ENCODE assay signal across 8 cellular contexts in genomic region chr9:113593682-113594281, GRCh38.
DNase-seq lines count a peak whose midpoint lies in the region; ATAC-seq and TF ChIP-seq lines count a peak whose summit lies in the region.

No MANE protein-coding gene starts in this region.

- peak overlapping the region; percentile 73 for H3K4me3 ChIP-seq in AG04449 (ENCODE audit: low read depth, low read length)
- peak overlapping the region; percentile 62 for H3K4me3 ChIP-seq in upper lobe of right lung

- CTCF ChIA-PET in AG04449 (lab: Yijun Ruan, JAX): interaction anchor here (0.9 to 25.7 kb wide), 17 partner anchors 8 to 319 kb away, joined by 3 to 1449 read pairs (median 10); partner anchors contain the start of genes C9orf43, CDC26 and POLE3

- peak overlapping the region; percentile 81 for H3K27ac ChIP-seq in upper lobe of right lung

- H3K36me3 ChIP-seq in upper lobe of right lung: peaks cover 41% of the 10 kb centered on the region

- TF ChIP-seq CTCF in AG04449 (IDR thresholded peaks at IDR 0.05; ENCODE audit: insufficient read depth, low read length, missing control alignments) (no peak), mesothelial cell of epicardium (IDR thresholded peaks at IDR 0.05; ENCODE audit: unreplicated experiment) (no peak), upper lobe of right lung (IDR thresholded peaks at IDR 0.05) (no peak)

- POLR2A ChIA-PET in AG04449 (lab: Yijun Ruan, JAX): interaction anchor here (0.6 to 2.9 kb wide), 15 partner anchors 9 to 184 kb away, joined by 3 to 27 read pairs (median 5); partner anchors contain the start of genes C9orf43 and POLE3

- ATAC-seq in GM18870 (IDR thresholded peaks at IDR 0.05; ENCODE audit: unreplicated experiment) (peak; percentile 37), HG03196 (IDR thresholded peaks at IDR 0.05; ENCODE audit: unreplicated experiment) (peak; percentile 78), esophagus mucosa (peak; percentile 80), upper lobe of right lung (peak; percentile 79)

- H3K4me3 Mint-ChIP-seq in mesothelial cell of epicardium: peak overlapping the region; percentile 80

- no peaks in the 10 kb centered on the region for H3K9me3 Mint-ChIP-seq in mesothelial cell of epicardium

- DNase-seq in AG04449 (ENCODE audit: low read depth, low spot score): peak; percentile 88
- peak; percentile 52 for DNase-seq in SKM-1 treated with dmso at 0.1 percent for 144 hours (lab: John Stamatoyannopoulos, UW; ENCODE audit: unreplicated experiment)
- peak; percentile 75 to 84 for DNase-seq in mesothelial cell of epicardium (ENCODE audit: low spot score in 2 of 2, unreplicated experiment in 2 of 2)
- DNase-seq in upper lobe of right lung: peak; percentile 82
- no peak for DNase-seq in activated gamma-delta T cell treated with Interleukin-2 at 50 U/mL for 16 hours

- H3K36me3 Mint-ChIP-seq in mesothelial cell of epicardium: peaks cover 9% of the 10 kb centered on the region

- no peaks in the 10 kb centered on the region for H3K9me3 ChIP-seq in upper lobe of right lung

- peaks cover 18% of the 10 kb centered on the region for H3K4me1 Mint-ChIP-seq in mesothelial cell of epicardium

- H3K27me3 ChIP-seq in upper lobe of right lung: no peaks in the 10 kb centered on the region

- intact Hi-C loops in upper lobe of right lung (cut with DNase I): loop anchor here (10.0 kb wide), 1 partner anchor 319 kb away; the partner anchor contains the start of genes CDC26 and PRPF4

- H3K4me1 ChIP-seq in upper lobe of right lung: peaks cover 48% of the 10 kb centered on the region

- peak overlapping the region; percentile 88 for H3K27ac Mint-ChIP-seq in mesothelial cell of epicardium

- H3K27me3 Mint-ChIP-seq in mesothelial cell of epicardium (ENCODE audit: low read depth): no peaks in the 10 kb centered on the region
